ENCODE assay signal across 10 cellular contexts in genomic region chr3:65713016-65713415, GRCh38.
DNase-seq lines count a peak whose midpoint lies in the region; ATAC-seq and TF ChIP-seq lines count a peak whose summit lies in the region.
"Had no signal": no experiment of that assay in that cellular context is flagged by ENCODE, and none has a peak within 500 bp of the region (broad histone marks: within the 10 kb centered on the region; RNA-seq: fewer than 3 reads in every experiment).

No MANE protein-coding gene starts in this region.

- H2AFZ ChIP-seq in neural cell (ENCODE audit: low read depth, low read length): no peak overlapping the region

- ATAC-seq in GM21825 (IDR thresholded peaks at IDR 0.05; ENCODE audit: unreplicated experiment) (no peak), GM19455 (IDR thresholded peaks at IDR 0.05; ENCODE audit: unreplicated experiment) (no peak)

- H3K9ac ChIP-seq in NT2/D1 (ENCODE audit: insufficient read length, low read depth) (no peak overlapping the region), neural cell (ENCODE audit: low read length) (no peak overlapping the region)

- no peaks in the 10 kb centered on the region for H3F3A ChIP-seq in neural cell (ENCODE audit: insufficient read depth, low read length, poor library complexity, severe bottlenecking)

- no peaks in the 10 kb centered on the region for H3K4me1 ChIP-seq in NT2/D1 (ENCODE audit: insufficient read depth, insufficient read length)
- H3K4me1 ChIP-seq: HAP-1 had no signal

- peak; percentile 28 for TF ChIP-seq EP300 in neural cell (conservative IDR thresholded peaks at IDR 0.05; ENCODE audit: poor library complexity, severe bottlenecking)

- no peak for TF ChIP-seq RAD21 in neural cell (conservative IDR thresholded peaks at IDR 0.05)

- TF ChIP-seq CTCF in neural cell (IDR thresholded peaks at IDR 0.05; ENCODE audit: poor library complexity, severe bottlenecking): no peak

- H3K4me2 ChIP-seq in neural cell (ENCODE audit: low read length): no peak overlapping the region

- H3K36me3 Mint-ChIP-seq in T-helper 2 cell treated with Interferon-gamma antibody and Interleukin-4, amounts not matched to agents 5 μg/mL and 100 μg/mL, for 36 hours (ENCODE audit: low read depth): no peaks in the 10 kb centered on the region

- peak; percentile 11 for DNase-seq in Daoy (ENCODE audit: low read depth)
- peak; percentile 49 for DNase-seq in NT2/D1 (ENCODE audit: low read depth, low spot score)
- DNase-seq in fibroblast of gingiva (ENCODE audit: low read depth): peak; percentile 92
- DNase-seq in activated CD4-positive, CD25-positive, alpha-beta regulatory T cell treated with anti-CD3 and anti-CD28 coated beads, Interleukin-2, amount 50 U/mL, for 72 hours: no peak
- DNase-seq in T-helper 2 cell treated with Interferon-gamma antibody and Interleukin-4, amounts not matched to agents 5 μg/mL and 100 μg/mL, for 36 hours (ENCODE audit: low spot score): no peak

- H3K27me3 ChIP-seq in NT2/D1 (ENCODE audit: insufficient read depth, insufficient read length) (no peaks in the 10 kb centered on the region), neural cell (ENCODE audit: insufficient read depth, low read depth, low read length) (no peaks in the 10 kb centered on the region)

- no peaks in the 10 kb centered on the region for H3K27me3 Mint-ChIP-seq in T-helper 2 cell treated with Interferon-gamma antibody and Interleukin-4, amounts not matched to agents 5 μg/mL and 100 μg/mL, for 36 hours (ENCODE audit: low read depth)

- no peaks in the 10 kb centered on the region for H3K4me1 Mint-ChIP-seq in T-helper 2 cell treated with Interferon-gamma antibody and Interleukin-4, amounts not matched to agents 5 μg/mL and 100 μg/mL, for 36 hours (ENCODE audit: low read depth)

- no peaks in the 10 kb centered on the region for H3K9me3 ChIP-seq in NT2/D1 (ENCODE audit: insufficient read depth, low read length)
- no peaks in the 10 kb centered on the region for H3K9me3 ChIP-seq in neural cell (ENCODE audit: low read length)
- H3K9me3 ChIP-seq: HAP-1 had no signal

- H3K36me3 ChIP-seq in NT2/D1 (ENCODE audit: insufficient read depth, insufficient read length, low read length) (no peaks in the 10 kb centered on the region), neural cell (ENCODE audit: insufficient read depth, low read length) (no peaks in the 10 kb centered on the region)
- H3K36me3 ChIP-seq: HAP-1 had no signal

- no peak overlapping the region for H3K27ac ChIP-seq in neural cell (ENCODE audit: low read length)

- H3K79me2 ChIP-seq in neural cell (replicated peaks; ENCODE audit: insufficient read depth, low read length): no peaks in the 10 kb centered on the region

- H3K4me3 Mint-ChIP-seq in T-helper 2 cell treated with Interferon-gamma antibody and Interleukin-4, amounts not matched to agents 5 μg/mL and 100 μg/mL, for 36 hours: no peak overlapping the region

- H4K20me1 ChIP-seq in neural cell (ENCODE audit: insufficient read depth): no peaks in the 10 kb centered on the region

- H3K9me2 ChIP-seq in neural cell (ENCODE audit: insufficient read depth, low read length): no peaks in the 10 kb centered on the region

- H3K27ac Mint-ChIP-seq in T-helper 2 cell treated with Interferon-gamma antibody and Interleukin-4, amounts not matched to agents 5 μg/mL and 100 μg/mL, for 36 hours: no peak overlapping the region

- H3K4me3 ChIP-seq in NT2/D1 (ENCODE audit: insufficient read length, low read depth): no peak overlapping the region
- no peak overlapping the region for H3K4me3 ChIP-seq in neural cell (ENCODE audit: low read length)
- H3K4me3 ChIP-seq: HAP-1, lung had no signal

- H3K9me3 Mint-ChIP-seq in T-helper 2 cell treated with Interferon-gamma antibody and Interleukin-4, amounts not matched to agents 5 μg/mL and 100 μg/mL, for 36 hours: no peaks in the 10 kb centered on the region

TF ChIP-seq in neural cell, 6 proteins besides CTCF, POLR2A, EP300 and RAD21:
- TF ChIP-seq EZH2 (IDR thresholded peaks at IDR 0.05; ENCODE audit: borderline replicate concordance, insufficient read depth, low read length, poor library complexity, severe bottlenecking) (no peak), SMC3 (conservative IDR thresholded peaks at IDR 0.05; ENCODE audit: poor library complexity) (no peak), MXI1 (conservative IDR thresholded peaks at IDR 0.05; ENCODE audit: poor library complexity, severe bottlenecking) (peak; percentile 27)

Comparison
In these comparisons a context has a peak if more than half of its experiments do, and no peak if none do; other contexts are left out.
1. DNase-seq: peak in Daoy (single experiment), NT2/D1 (single experiment) and fibroblast of gingiva (single experiment); none in activated CD4-positive, CD25-positive, alpha-beta regulatory T cell treated with anti-CD3 and anti-CD28 coated beads, Interleukin-2, amount 50 U/mL, for 72 hours (single experiment) and T-helper 2 cell treated with Interferon-gamma antibody and Interleukin-4, amounts not matched to agents 5 μg/mL and 100 μg/mL, for 36 hours (single experiment).